6 cellular contexts compared by ENCODE assay signal in genomic region chr7:24657980-24658379, GRCh38.
"Had no signal": no experiment of that assay in that cellular context is flagged by ENCODE, and none has a peak within 500 bp of the region (broad histone marks: within the 10 kb centered on the region; RNA-seq: fewer than 3 reads in every experiment).

No MANE protein-coding gene starts in this region.

- H3K27ac ChIP-seq: GM23248, KMS-11 had no signal

- FAIRE-seq: HTR-8/SVneo had no signal

- H3K4me3 ChIP-seq: GM23248 had no signal

- DNase-seq: GM23248, GOT3, H9, KBM-7 had no signal
